21 cellular contexts compared by ENCODE assay signal in genomic region chr11:17779861-17780594, GRCh38. TPM values are rescaled to one million over a fixed set of nuclear protein-coding genes. Genes with fewer than 3 reads are reported as not detected.
"Had no signal": no experiment of that assay in that cellular context is flagged by ENCODE, and none has a peak within 500 bp of the region (broad histone marks: within the 10 kb centered on the region; RNA-seq: fewer than 3 reads in every experiment).

No MANE protein-coding gene starts in this region.

- H3K27me3 ChIP-seq: esophagus muscularis mucosa, gastrocnemius medialis, tibial artery had no signal

- H3K27ac ChIP-seq: esophagus muscularis mucosa, gastrocnemius medialis, tibial artery had no signal

- H3K36me3 ChIP-seq: esophagus muscularis mucosa, gastrocnemius medialis, tibial artery had no signal

- H3K9me3 ChIP-seq: esophagus muscularis mucosa, gastrocnemius medialis, mucosa of descending colon, tibial artery had no signal

- DNase-seq: activated CD4-positive, alpha-beta T cell treated with anti-CD3 and anti-CD28 coated beads, Interleukin-2, amount 50 U/mL, for 4 hours; activated CD8-positive, alpha-beta memory T cell treated with anti-CD3 and anti-CD28 coated beads for 24 hours; activated CD8-positive, alpha-beta memory T cell treated with anti-CD3 and anti-CD28 coated beads, Interleukin-2, amount 50 U/mL, for 4 hours; activated naive CD4-positive, alpha-beta T cell treated with anti-CD3 and anti-CD28 coated beads for 36 hours; activated T-cell treated with anti-CD3 and anti-CD28 coated beads, Interleukin-2, amount 50 U/mL, for 24 hours; gastrocnemius medialis; hippocampal formation; left cardiac atrium; mesenchymal stem cell; mucosa of descending colon; nephron progenitor cell; nucleus accumbens; stimulated activated CD4-positive, alpha-beta T cell treated with anti-CD3 and anti-CD28 coated beads, Interleukin-4, amount 100 ng/mL, for 24 hours; stimulated activated naive CD8-positive, alpha-beta T cell treated with anti-CD3 and anti-CD28 coated beads, Interleukin-15, Interleukin-2, amounts not matched to agents 100 U/mL and 50 U/mL, for 24 hours had no signal

- ATAC-seq: activated T-helper 17 cell treated with anti-CD3 and anti-CD28 coated beads, Interleukin-2, amount 50 U/mL, for 72 hours; gastrocnemius medialis; left cardiac atrium; mucosa of descending colon; stimulated activated naive CD8-positive, alpha-beta T cell treated with anti-CD3 and anti-CD28 coated beads, Interleukin-15, Interleukin-2, amounts not matched to agents 100 U/mL and 50 U/mL, for 24 hours; T-cell had no signal

- H3K4me3 ChIP-seq: esophagus muscularis mucosa, gastrocnemius medialis, mucosa of descending colon, tibial artery had no signal

- FAIRE-seq: TTC549, urothelium cell line had no signal

- H3K4me1 ChIP-seq: esophagus muscularis mucosa, gastrocnemius medialis, tibial artery had no signal

RNA-seq across cellular contexts. Expression of gene KCNC1, which starts 45.4 kb away (rescaled TPM):
- total RNA-seq: activated naive CD4-positive, alpha-beta T cell treated with anti-CD3 and anti-CD28 coated beads for 36 hours; activated T-helper 17 cell treated with anti-CD3 and anti-CD28 coated beads, Interleukin-2, amount 50 U/mL, for 72 hours; esophagus muscularis mucosa; left cardiac atrium; subcutaneous adipose tissue; T-cell had no signal
